In genomic region chr19:15631817-15632216, GRCh38 we compare ENCODE assay signal across 8 cellular contexts. TPM values are rescaled to one million over a fixed set of nuclear protein-coding genes. Genes with fewer than 3 reads are reported as not detected.
A peak's percentile ranks its signal among the peaks of the same experiment; 100 is the strongest.
DNase-seq lines count a peak whose midpoint lies in the region; ATAC-seq and TF ChIP-seq lines count a peak whose summit lies in the region.

No MANE protein-coding gene starts in this region.

- peak; percentile 59 for DNase-seq in activated T-cell treated with anti-CD3 and anti-CD28 coated beads, Interleukin-2, amount 50 U/mL, for 1 hour
- no peak for DNase-seq in activated T-cell treated with anti-CD3 and anti-CD28 coated beads, Interleukin-2, amount 50 U/mL, for 72 hours
- DNase-seq in NB4 (ENCODE audit: low read depth) (peak; percentile 64), astrocyte of the cerebellum (ENCODE audit: low read depth) (no peak), osteocyte (ENCODE audit: extremely low spot score, unreplicated experiment) (peak; percentile 34), NCI-H128 (lab: John Stamatoyannopoulos, UW; ENCODE audit: unreplicated experiment) (no peak)
- DNase-seq in stimulated activated CD4-positive, alpha-beta T cell treated with anti-CD3 and anti-CD28 coated beads, Interleukin-4, amount 100 ng/mL, for 24 hours: no peak

- H3K4me1 Mint-ChIP-seq in activated T-cell treated with anti-CD3 and anti-CD28 coated beads, Interleukin-2, amount 50 U/mL, for 72 hours (ENCODE audit: low read depth): no peaks in the 10 kb centered on the region
- no peaks in the 10 kb centered on the region for H3K4me1 Mint-ChIP-seq in osteocyte (ENCODE audit: unreplicated experiment)

- H3K27me3 Mint-ChIP-seq in activated T-cell treated with anti-CD3 and anti-CD28 coated beads, Interleukin-2, amount 50 U/mL, for 72 hours (ENCODE audit: low read depth): peaks cover 31% of the 10 kb centered on the region
- no peaks in the 10 kb centered on the region for H3K27me3 Mint-ChIP-seq in osteocyte (ENCODE audit: unreplicated experiment)

- no peak for ATAC-seq in activated T-cell treated with anti-CD3 and anti-CD28 coated beads, Interleukin-2, amount 50 U/mL, for 72 hours (replicated peaks in 1 of 2)
- ATAC-seq in GM18517 (IDR thresholded peaks at IDR 0.05; ENCODE audit: unreplicated experiment): no peak

- H3K4me3 Mint-ChIP-seq in activated T-cell treated with anti-CD3 and anti-CD28 coated beads, Interleukin-2, amount 50 U/mL, for 72 hours: no peak overlapping the region
- no peak overlapping the region for H3K4me3 Mint-ChIP-seq in osteocyte (ENCODE audit: unreplicated experiment)

- TF ChIP-seq CTCF in NB4 (IDR thresholded peaks at IDR 0.05; ENCODE audit: low read depth, low read length) (peak; percentile 74), astrocyte of the cerebellum (IDR thresholded peaks at IDR 0.05; ENCODE audit: low read depth, low read length, missing control alignments) (peak; percentile 5), osteocyte (IDR thresholded peaks at IDR 0.05) (peak; percentile 31)

- in situ Hi-C loops in astrocyte of the cerebellum (cut with HindIII; ENCODE audit: low sequenced_read_pairs): no loop called here

- H3K4me3 ChIP-seq in NB4 (ENCODE audit: low read depth, low read length) (no peak overlapping the region), astrocyte of the cerebellum (ENCODE audit: low read depth, low read length) (no peak overlapping the region)

- no peaks in the 10 kb centered on the region for H3K36me3 Mint-ChIP-seq in activated T-cell treated with anti-CD3 and anti-CD28 coated beads, Interleukin-2, amount 50 U/mL, for 72 hours (ENCODE audit: insufficient read depth in 2 of 2)
- H3K36me3 Mint-ChIP-seq in osteocyte (ENCODE audit: unreplicated experiment): no peaks in the 10 kb centered on the region

- TF ChIP-seq POLR2A in NB4 (IDR thresholded peaks at IDR 0.05; ENCODE audit: extremely low read depth, insufficient read length): no peak

- no peaks in the 10 kb centered on the region for H3K9me3 Mint-ChIP-seq in activated T-cell treated with anti-CD3 and anti-CD28 coated beads, Interleukin-2, amount 50 U/mL, for 72 hours
- H3K9me3 Mint-ChIP-seq in osteocyte (ENCODE audit: unreplicated experiment): peaks cover 8% of the 10 kb centered on the region

- no peak overlapping the region for H3K27ac Mint-ChIP-seq in activated T-cell treated with anti-CD3 and anti-CD28 coated beads, Interleukin-2, amount 50 U/mL, for 72 hours
- H3K27ac Mint-ChIP-seq in osteocyte (ENCODE audit: unreplicated experiment): no peak overlapping the region

RNA-seq across cellular contexts. Expression of gene CYP4F3, which starts 8.9 kb away (rescaled TPM):
- total RNA-seq in activated T-cell treated with anti-CD3 and anti-CD28 coated beads, Interleukin-2, amount 50 U/mL, for 72 hours: 1 to 10 TPM in 1 of 2 donors, under 1 TPM in 1; 0.30 to 1.7 TPM
- total RNA-seq in osteocyte: not detected in 2 replicates

RNA-seq across cellular contexts. Expression of gene CYP4F8, which starts 16.8 kb away (rescaled TPM):
- total RNA-seq in activated T-cell treated with anti-CD3 and anti-CD28 coated beads, Interleukin-2, amount 50 U/mL, for 72 hours: not detected
- not detected in 2 replicates for total RNA-seq in osteocyte

RNA-seq across cellular contexts. Expression of gene CYP4F12, which starts 41.1 kb away (rescaled TPM):
- under 1 TPM in 1 of 2 donors, not detected in 1; 0.16 TPM for total RNA-seq in activated T-cell treated with anti-CD3 and anti-CD28 coated beads, Interleukin-2, amount 50 U/mL, for 72 hours
- total RNA-seq in osteocyte: not detected in 2 replicates

Comparison
In these comparisons a context has a peak if more than half of its experiments do, and no peak if none do; other contexts are left out.
1. DNase-seq: peak in activated T-cell treated with anti-CD3 and anti-CD28 coated beads, Interleukin-2, amount 50 U/mL, for 1 hour (single experiment), NB4 (single experiment) and osteocyte (single experiment); none in activated T-cell treated with anti-CD3 and anti-CD28 coated beads, Interleukin-2, amount 50 U/mL, for 72 hours (0 of 2), astrocyte of the cerebellum (single experiment), NCI-H128 (single experiment) and stimulated activated CD4-positive, alpha-beta T cell treated with anti-CD3 and anti-CD28 coated beads, Interleukin-4, amount 100 ng/mL, for 24 hours (single experiment).
2. CTCF ChIP-seq: peak in every context shown above with its lines; median percentile 74 in NB4; 31 in osteocyte; 5 in astrocyte of the cerebellum.